24 cellular contexts compared by ENCODE assay signal in the genomic region with DNA sequence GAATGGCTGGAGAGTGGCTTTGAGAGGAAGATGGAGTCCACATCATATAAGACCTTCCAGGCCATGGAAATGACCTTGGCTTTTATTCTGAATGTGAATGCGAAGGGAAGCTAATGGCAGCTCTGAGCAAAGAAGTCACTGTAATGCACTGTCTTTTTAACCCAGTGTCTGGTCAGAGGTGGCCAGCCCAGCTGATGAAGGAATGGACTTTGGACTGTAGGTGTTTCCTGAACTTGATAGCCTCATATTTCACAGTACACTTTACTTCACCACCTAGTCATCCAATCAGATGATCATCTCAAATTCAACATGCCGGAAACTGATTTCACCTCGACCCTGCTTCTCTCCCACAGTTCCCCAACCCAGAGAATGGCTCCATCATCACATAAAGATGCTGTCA. TPM values are rescaled to one million over a fixed set of nuclear protein-coding genes. Genes with fewer than 3 reads are reported as not detected.
A peak's percentile ranks its signal among the peaks of the same experiment; 100 is the strongest.
DNase-seq lines count a peak whose midpoint lies in the region; TF ChIP-seq lines count a peak whose summit lies in the region.
"Had no signal": no experiment of that assay in that cellular context is flagged by ENCODE, and none has a peak within 500 bp of the region (broad histone marks: within the 10 kb centered on the region; RNA-seq: fewer than 3 reads in every experiment).

No MANE protein-coding gene starts in this region.

- no peaks in the 10 kb centered on the region for H3K36me3 Mint-ChIP-seq in CD14-positive monocyte
- H3K36me3 Mint-ChIP-seq: IgD-negative memory B cell had no signal

- peak; percentile 22 for DNase-seq in DMS53 (lab: John Stamatoyannopoulos, UW)
- DNase-seq in SW480 (ENCODE audit: low spot score) = peak; percentile 44
- peak; percentile 31 for DNase-seq in stomach
- no peak for DNase-seq in CD14-positive monocyte (ENCODE audit: low spot score)
- no peak for DNase-seq in HUDEP-2 (lab: John Stamatoyannopoulos, UW; ENCODE audit: unreplicated experiment in 76 of 76)
- DNase-seq in HuH-7.5 (ENCODE audit: low spot score) = no peak
- DNase-seq: CD4-positive, alpha-beta T cell; COR-L47; DMS79; NCI-H1048; NCI-H1417; NCI-H1694; NCI-H2029 treated with DMSO at 0.1 percent for 48 hours; NCI-H446 treated with DMSO at 0.1 percent for 48 hours; NCI-H82; Right ventricle myocardium superior; RPMI8226 had no signal

- 84% methylated on average over 3 of the region's 3 CpGs for WGBS in liver
- WGBS in stomach, 5 donors = 50 to 70% (median 58%) methylated on average over 3 of the region's 3 CpGs

- no peak overlapping the region for H3K4me3 Mint-ChIP-seq in CD14-positive monocyte
- H3K4me3 Mint-ChIP-seq: CD4-positive, alpha-beta T cell; IgD-negative memory B cell had no signal

- no peak for TF ChIP-seq POLR2A in stomach (IDR thresholded peaks at IDR 0.05)

- H3K9ac ChIP-seq in liver (ENCODE audit: low read depth in 1 of 2, low read length in 2 of 2) = no peak overlapping the region
- H3K9ac ChIP-seq: BLaER1, KMS-11 had no signal

- H3K27me3 Mint-ChIP-seq in CD14-positive monocyte (ENCODE audit: low read depth in 3 of 3) = peaks cover 2 to 6% (median 4%) of the 10 kb centered on the region in 3 donors

- TF ChIP-seq RAD21 in liver (IDR thresholded peaks at IDR 0.05) = no peak

- H3K36me3 ChIP-seq in liver (ENCODE audit: control insufficient read depth in 4 of 4, insufficient read depth in 3 of 4, low read depth in 1 of 4, low read length in 3 of 4) (no peaks in the 10 kb centered on the region), stomach (no peaks in the 10 kb centered on the region)
- H3K36me3 ChIP-seq: BLaER1, SJSA1 had no signal

- H3K4me1 Mint-ChIP-seq in CD14-positive monocyte = no peaks in the 10 kb centered on the region
- H3K4me1 Mint-ChIP-seq: IgD-negative memory B cell had no signal

- no peaks in the 10 kb centered on the region for H3K9me3 Mint-ChIP-seq in CD14-positive monocyte
- H3K9me3 Mint-ChIP-seq: CD4-positive, alpha-beta T cell; IgD-negative memory B cell had no signal

- intact Hi-C loops in stomach (cut with DNase I; ENCODE audit: low total_unique reads) (no loop called here), CD14-positive monocyte (cut with micrococcal nuclease) (loop anchor here in 1 of 2 donors (10.0 kb wide), 1 partner anchor 224 kb away; no protein-coding TSS in a partner anchor)

- no peak for TF ChIP-seq EP300 in stomach (IDR thresholded peaks at IDR 0.05)

- H3K27ac ChIP-seq in liver (ENCODE audit: low read depth in 1 of 2, low read length in 2 of 2) = no peak overlapping the region
- H3K27ac ChIP-seq in stomach = no peak overlapping the region
- H3K27ac ChIP-seq: BLaER1, HL-60, KMS-11, SJSA1 had no signal

- H3K4me3 ChIP-seq in liver (ENCODE audit: low read depth in 1 of 3, low read length in 3 of 3) (no peak overlapping the region), stomach (no peak overlapping the region)
- H3K4me3 ChIP-seq: BLaER1, SJSA1 had no signal

- TF ChIP-seq CTCF in liver (IDR thresholded peaks at IDR 0.05; ENCODE audit: low read depth, low read length, missing input control) (no peak), stomach (IDR thresholded peaks at IDR 0.05) (no peak), CD14-positive monocyte (IDR thresholded peaks at IDR 0.05) (no peak)

- H3K9me3 ChIP-seq in liver (ENCODE audit: control insufficient read depth in 4 of 4, low read length in 3 of 4) (no peaks in the 10 kb centered on the region), stomach (no peaks in the 10 kb centered on the region)
- H3K9me3 ChIP-seq: BLaER1, SJSA1 had no signal

- H3K27me3 ChIP-seq in liver (ENCODE audit: control insufficient read depth in 4 of 4, insufficient read depth in 4 of 4, low read length in 3 of 4) (no peaks in the 10 kb centered on the region), stomach (peaks cover 0 to 9% (median 0%) of the 10 kb centered on the region in 3 donors)
- H3K27me3 ChIP-seq: BLaER1, SJSA1 had no signal

- H3K4me1 ChIP-seq in liver (ENCODE audit: control insufficient read depth in 4 of 4, insufficient read depth in 4 of 4, low read length in 3 of 4) = peaks cover 0 to 5% (median 2%) of the 10 kb centered on the region in 4 donors
- H3K4me1 ChIP-seq in stomach = no peaks in the 10 kb centered on the region
- H3K4me1 ChIP-seq: BLaER1, SJSA1 had no signal

- no peak overlapping the region for H3K27ac Mint-ChIP-seq in CD14-positive monocyte
- H3K27ac Mint-ChIP-seq: CD4-positive, alpha-beta T cell; IgD-negative memory B cell had no signal

TF ChIP-seq in liver, 16 proteins besides CTCF, POLR2A, EP300 and RAD21:
- TF ChIP-seq FOXA1 (IDR thresholded peaks at IDR 0.05) (no peak), TAF1 (conservative IDR thresholded peaks at IDR 0.05) (no peak), HNF4A (conservative IDR thresholded peaks at IDR 0.05) (peak; percentile 71 to 85), YY1 (IDR thresholded peaks at IDR 0.05) (no peak), ATF3 (IDR thresholded peaks at IDR 0.05) (no peak), HNF4G (IDR thresholded peaks at IDR 0.05) (peak; percentile 47), SP1 (IDR thresholded peaks at IDR 0.05) (peak; percentile 39), RXRA (IDR thresholded peaks at IDR 0.05) (peak in 1 of 2 donors; percentile 14), GABPA (IDR thresholded peaks at IDR 0.05 in 1 of 2, conservative IDR thresholded peaks at IDR 0.05 in 1 of 2) (no peak), MAX (IDR thresholded peaks at IDR 0.05) (no peak)

RNA-seq across cellular contexts. Expression of gene DCLK3, which starts 33.4 kb away (rescaled TPM):
- total RNA-seq in liver (under 1 TPM; 0.05 to 0.08 TPM), stomach (under 1 TPM in 2 of 5 donors, not detected in 3; 0.45 to 0.92 TPM)
- polyA plus RNA-seq in liver (under 1 TPM; 0.01 to 0.14 TPM), stomach (not detected), CD14-positive monocyte (not detected)
- total RNA-seq: CD4-positive, alpha-beta T cell; SJSA1 had no signal
- polyA plus RNA-seq: AG04450, IgD-negative memory B cell had no signal

Comparison
In these comparisons a context has a peak if more than half of its experiments do, and no peak if none do; other contexts are left out.
1. DNase-seq: peak in DMS53 (single experiment), SW480 (single experiment) and stomach (single experiment); none in CD14-positive monocyte (single experiment), HUDEP-2 (0 of 76) and HuH-7.5 (single experiment).